8 cellular contexts compared by ENCODE assay signal in genomic region chr9:114153761-114154596, GRCh38. TPM values are rescaled to one million over a fixed set of nuclear protein-coding genes. Genes with fewer than 3 reads are reported as not detected.
DNase-seq lines count a peak whose midpoint lies in the region; ATAC-seq, FAIRE-seq and TF ChIP-seq lines count a peak whose summit lies in the region.

No MANE protein-coding gene starts in this region.

- 8% methylated on average over 76 of the region's 80 CpGs for WGBS in GM12878 (ENCODE audit: insufficient coverage, insufficient replicate concordance, low lambda C conversion rate, missing lambda C conversion rate)
- WGBS in right lobe of liver (ENCODE audit: insufficient coverage, low coverage, low lambda C conversion rate, missing lambda C conversion rate), result 2% methylated on average over 23 of the region's 80 CpGs

- H3K4me3 ChIP-seq in HFF-Myc (replicated peaks; ENCODE audit: low read depth, low read length) (peak overlapping the region; percentile 90), GM12878 (no peak overlapping the region), right lobe of liver (peak overlapping the region; percentile 34 to 47 (median 43))

- no peak overlapping the region for H2AFZ ChIP-seq in GM12878 (ENCODE audit: control insufficient read depth, low read depth, low read length)

- BruUV-seq in GM12878 (replicated peaks; lab: Mats Ljungman, UMichigan), result no TSS peak

- H4K20me1 ChIP-seq in GM12878 (ENCODE audit: control insufficient read depth, insufficient read depth), result no peaks in the 10 kb centered on the region

- H3K4me1 ChIP-seq in GM12878 (ENCODE audit: control insufficient read depth, insufficient read depth, low read length) (no peaks in the 10 kb centered on the region), right lobe of liver (peaks cover 0 to 24% (median 4%) of the 10 kb centered on the region in 4 donors)

- no peak overlapping the region for H3K4me2 ChIP-seq in GM12878 (ENCODE audit: control insufficient read depth, insufficient read depth)

- RAD21 ChIA-PET in GM12878 (lab: Charles Lee; ENCODE audit: unreplicated experiment), result no interaction called here

- TF ChIP-seq RAD21 in GM12878 (IDR thresholded peaks at IDR 0.05; ENCODE audit: insufficient read depth, low read depth, low read length), result no peak

- CTCF ChIA-PET in GM12878 (lab: Yijun Ruan, JAX), result interaction anchor here (1.6 to 4.3 kb wide), 2 partner anchors 45 to 137 kb away, joined by 4 to 16 read pairs; no protein-coding TSS in a partner anchor

- TF ChIP-seq CTCF in HFF-Myc (IDR thresholded peaks at IDR 0.05; ENCODE audit: low read depth, low read length, missing control alignments), result peak; percentile 50
- no peak for TF ChIP-seq CTCF in GM12878 (IDR thresholded peaks at IDR 0.05 in 2 of 3, conservative IDR thresholded peaks at IDR 0.05 in 1 of 3; ENCODE audit: control insufficient read depth in 2 of 3, extremely low read depth in 1 of 3, insufficient read depth in 1 of 3, low read depth in 3 of 3, low read length in 3 of 3)
- TF ChIP-seq CTCF in right lobe of liver (IDR thresholded peaks at IDR 0.05), result peak; percentile 28 to 57 (median 42)

- no peaks in the 10 kb centered on the region for H3K9me3 ChIP-seq in GM12878 (replicated peaks; ENCODE audit: control insufficient read depth, insufficient read depth, low read length)
- H3K9me3 ChIP-seq in right lobe of liver, result no peaks in the 10 kb centered on the region

- POLR2A ChIA-PET in GM12878 (lab: Charles Lee), result no interaction called here

- H3K27me3 ChIP-seq in GM12878 (replicated peaks in 1 of 2; ENCODE audit: control insufficient read depth in 2 of 2, insufficient read depth in 2 of 2, low read length in 1 of 2), result peaks cover 10 to 11% of the 10 kb centered on the region in 2 experiments; a peak in 3 of 4 replicates
- no peaks in the 10 kb centered on the region for H3K27me3 ChIP-seq in right lobe of liver

- H3K79me2 ChIP-seq in GM12878 (ENCODE audit: control insufficient read depth, insufficient read depth, low read length), result no peaks in the 10 kb centered on the region

- H3K36me3 ChIP-seq in GM12878 (ENCODE audit: control insufficient read depth in 2 of 2, insufficient read depth in 2 of 2, low read length in 1 of 2) (no peaks in the 10 kb centered on the region), right lobe of liver (no peaks in the 10 kb centered on the region)

- SMC1A ChIA-PET in GM12878 (lab: Charles Lee; ENCODE audit: uncharacterized antibody, unreplicated experiment), result interaction anchor here (0.9 kb wide), 1 partner anchor 137 kb away, joined by 3 read pairs; no protein-coding TSS in a partner anchor

- intact Hi-C loops in GM12878 (cut with micrococcal nuclease; ENCODE audit: unreplicated experiment) (no loop called here), right lobe of liver (cut with DNase I) (loop anchor here (5.0 to 10.0 kb wide), 2 partner anchors 47 to 91 kb away; no protein-coding TSS in a partner anchor)

- ATAC-seq in GM12878 (no peak), right lobe of liver (peak; percentile 27 to 52 (median 36)), GM19023 (IDR thresholded peaks at IDR 0.05; ENCODE audit: unreplicated experiment) (no peak), GM18909 (IDR thresholded peaks at IDR 0.05; ENCODE audit: poor library complexity, unreplicated experiment) (no peak)

- peak; percentile 68 for DNase-seq in 8988T
- no peak for DNase-seq in HFF-Myc (ENCODE audit: extremely low read depth, low read depth)
- DNase-seq in GM12878 (ENCODE audit: low read depth, low spot score), result no peak
- peak; percentile 55 to 63 (median 61) for DNase-seq in right lobe of liver
- no peak for DNase-seq in NCI-H2196 (lab: John Stamatoyannopoulos, UW; ENCODE audit: unreplicated experiment)
- DNase-seq in NK-92 (lab: John Stamatoyannopoulos, UW; ENCODE audit: unreplicated experiment), result no peak

- H3K9ac ChIP-seq in GM12878 (ENCODE audit: control insufficient read depth, insufficient read depth, low read length), result no peak overlapping the region

- in situ Hi-C loops in GM12878 (cut with MboI), result loop anchor here (10.0 kb wide), 1 partner anchor 131 kb away; no protein-coding TSS in a partner anchor

- TF ChIP-seq EP300 in GM12878 (IDR thresholded peaks at IDR 0.05; ENCODE audit: borderline replicate concordance in 1 of 2, control insufficient read depth in 1 of 2, low read depth in 2 of 2, low read length in 2 of 2), result no peak

- FAIRE-seq in GM12878 (lab: Jason Lieb, UNC), result no peak

- TF ChIP-seq POLR2A in GM12878 (IDR thresholded peaks at IDR 0.05; ENCODE audit: low read depth, low read length) (no peak), right lobe of liver (IDR thresholded peaks at IDR 0.05) (no peak)

- H3K27ac ChIP-seq in GM12878 (ENCODE audit: control insufficient read depth, insufficient read depth) (no peak overlapping the region), right lobe of liver (no peak overlapping the region)

TF ChIP-seq in GM12878, 131 proteins besides CTCF, POLR2A, EP300 and RAD21:
- TF ChIP-seq SUZ12 (IDR thresholded peaks at IDR 0.05; ENCODE audit: unreplicated experiment) (peak; percentile 77), ATF3 (IDR thresholded peaks at IDR 0.05; ENCODE audit: borderline replicate concordance, extremely low read depth, low read depth, low read length) (no peak)

RNA-seq across cellular contexts. Expression of gene COL27A1, which starts 1.4 kb away (rescaled TPM):
- not detected in 2 replicates for total RNA-seq in GM12878 (2013; cell fraction: nucleolus; rRNA removed)
- not detected in 2 replicates for total RNA-seq in GM12878 (2014; rRNA removed)
- total RNA-seq in GM12878 (2014; rRNA removed; fragmentation: Illumina TruSeq; extraction: Trizol), result not detected in 2 replicates
- 0.10 and 0.21 TPM in 2 replicates for total RNA-seq in GM12878 (2021)
- not detected for polyA plus RNA-seq in GM12878 (2011; ENCODE audit: low read depth)
- not detected in 2 replicates for polyA plus RNA-seq in GM12878 (2011; rRNA removed)
- not detected in 2 replicates for polyA plus RNA-seq in GM12878 (2011; cell fraction: cytosol; rRNA removed)
- 0.07 and 0.39 TPM in 2 replicates for polyA plus RNA-seq in GM12878 (2011; cell fraction: nucleus; rRNA removed)
- 0.08 TPM in 1 of 2 replicates, not detected in the other for polyA plus RNA-seq in GM12878 (2012)
- not detected in 2 replicates for polyA plus RNA-seq in GM12878 (2014; fragmentation: Illumina TruSeq; extraction: Trizol)
- not detected for polyA plus RNA-seq in GM12878 (2014; fragmentation: Nextera tagmentation; extraction: Ambion mirVana)
- not detected in 2 replicates for polyA plus RNA-seq in GM12878 (2014; rRNA removed)
- polyA plus RNA-seq in GM12878 (2016; fragmentation: Nextera tagmentation; extraction: Ambion mirVana), result not detected
- not detected in 2 replicates for polyA minus RNA-seq in GM12878 (2011; rRNA and poly(A)+ RNA removed)
- polyA minus RNA-seq in GM12878 (2011; cell fraction: cytosol; rRNA and poly(A)+ RNA removed), result not detected in 2 replicates
- not detected in 2 replicates for polyA minus RNA-seq in GM12878 (2011; cell fraction: nucleus; rRNA and poly(A)+ RNA removed)
- total RNA-seq in right lobe of liver, result 10 to 100 TPM; 11.8 to 51.9 (median 29.3) TPM

RNA-seq across cellular contexts. Expression of gene KIF12, which starts 54.9 kb away (rescaled TPM):
- total RNA-seq in GM12878 (2013; cell fraction: nucleolus; rRNA removed), result not detected in 2 replicates
- total RNA-seq in GM12878 (2014; rRNA removed) (not detected in 2 replicates), GM12878 (2014; rRNA removed; fragmentation: Illumina TruSeq; extraction: Trizol) (not detected in 2 replicates), GM12878 (2021) (0.27 TPM in 1 of 2 replicates, not detected in the other), right lobe of liver (10 to 100 TPM in 5 of 6 experiments, 1 to 10 TPM in 1; 3.1 to 24.3 (median 14.2) TPM)
- polyA plus RNA-seq in GM12878 (2011; ENCODE audit: low read depth), result not detected
- polyA plus RNA-seq in GM12878 (2011; rRNA removed) (not detected in 2 replicates), GM12878 (2014; fragmentation: Illumina TruSeq; extraction: Trizol) (not detected in 2 replicates), GM12878 (2014; fragmentation: Nextera tagmentation; extraction: Ambion mirVana) (not detected), GM12878 (2014; rRNA removed) (not detected in 2 replicates), GM12878 (2016; fragmentation: Nextera tagmentation; extraction: Ambion mirVana) (not detected)
- not detected in 2 replicates for polyA plus RNA-seq in GM12878 (2011; cell fraction: cytosol; rRNA removed)
- not detected in 2 replicates for polyA plus RNA-seq in GM12878 (2011; cell fraction: nucleus; rRNA removed)
- not detected in 2 replicates for polyA plus RNA-seq in GM12878 (2012)
- polyA minus RNA-seq in GM12878 (2011; rRNA and poly(A)+ RNA removed), result not detected in 2 replicates
- polyA minus RNA-seq in GM12878 (2011; cell fraction: cytosol; rRNA and poly(A)+ RNA removed), result not detected in 2 replicates
- not detected in 2 replicates for polyA minus RNA-seq in GM12878 (2011; cell fraction: nucleus; rRNA and poly(A)+ RNA removed)

Comparison
In these comparisons a context has a peak if more than half of its experiments do, and no peak if none do; other contexts are left out.
1. DNase-seq: peak in 8988T (single experiment) and right lobe of liver (3 of 3); none in HFF-Myc (single experiment), GM12878 (single experiment), NCI-H2196 (single experiment) and NK-92 (single experiment).
2. CTCF ChIP-seq: peak in HFF-Myc (single experiment) and right lobe of liver (4 of 4); none in GM12878 (0 of 3).
3. ATAC-seq: peak in right lobe of liver (4 of 4); none in GM12878 (single experiment), GM19023 (single experiment) and GM18909 (single experiment).
4. RNA of gene COL27A1, which starts 1.4 kb away (total RNA-seq): 11.8 to 51.9 TPM in right lobe of liver; 0.10 to 0.21 TPM in GM12878; every median in the first group is over 10 times any median in the second.